Comparison of ENCODE assay signal across 1 cellular context in the genomic region with DNA sequence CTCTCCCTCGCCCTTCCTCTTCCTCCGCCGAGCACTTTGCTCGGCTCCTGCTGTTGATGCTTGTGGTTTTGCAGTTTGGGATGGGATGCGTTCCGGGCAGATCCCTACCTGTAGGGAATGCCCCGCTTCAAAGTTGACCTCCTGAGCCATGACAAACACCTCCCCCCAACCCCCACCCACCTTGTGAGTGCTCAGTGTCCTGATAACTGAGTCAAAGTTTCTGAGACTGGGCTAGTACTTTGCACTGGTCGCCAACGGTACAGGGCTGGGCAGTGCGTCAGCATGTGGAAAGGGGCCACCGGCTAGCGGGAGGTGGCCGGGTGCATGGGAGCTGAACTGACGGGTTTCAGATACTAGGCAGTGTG.
A peak's percentile ranks its signal among the peaks of the same experiment; 100 is the strongest.
TF ChIP-seq lines count a peak whose summit lies in the region.

No MANE protein-coding gene starts in this region.

TF ChIP-seq in K562, 482 proteins besides CTCF, POLR2A, EP300 and RAD21 (continued from another document and continues in another):
- TF ChIP-seq, protein P1, sequence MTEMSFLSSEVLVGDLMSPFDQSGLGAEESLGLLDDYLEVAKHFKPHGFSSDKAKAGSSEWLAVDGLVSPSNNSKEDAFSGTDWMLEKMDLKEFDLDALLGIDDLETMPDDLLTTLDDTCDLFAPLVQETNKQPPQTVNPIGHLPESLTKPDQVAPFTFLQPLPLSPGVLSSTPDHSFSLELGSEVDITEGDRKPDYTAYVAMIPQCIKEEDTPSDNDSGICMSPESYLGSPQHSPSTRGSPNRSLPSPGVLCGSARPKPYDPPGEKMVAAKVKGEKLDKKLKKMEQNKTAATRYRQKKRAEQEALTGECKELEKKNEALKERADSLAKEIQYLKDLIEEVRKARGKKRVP (CRISPR knock-in tag; IDR thresholded peaks at IDR 0.05), result 0 out of 2 replicates have a peak, but pooled peaks have one; percentile 27
- peak; percentile 59; the same call in 1 of the 2 replicates for TF ChIP-seq NCOA1 (IDR thresholded peaks at IDR 0.05; ENCODE audit: low read depth)
- TF ChIP-seq, protein P2, sequence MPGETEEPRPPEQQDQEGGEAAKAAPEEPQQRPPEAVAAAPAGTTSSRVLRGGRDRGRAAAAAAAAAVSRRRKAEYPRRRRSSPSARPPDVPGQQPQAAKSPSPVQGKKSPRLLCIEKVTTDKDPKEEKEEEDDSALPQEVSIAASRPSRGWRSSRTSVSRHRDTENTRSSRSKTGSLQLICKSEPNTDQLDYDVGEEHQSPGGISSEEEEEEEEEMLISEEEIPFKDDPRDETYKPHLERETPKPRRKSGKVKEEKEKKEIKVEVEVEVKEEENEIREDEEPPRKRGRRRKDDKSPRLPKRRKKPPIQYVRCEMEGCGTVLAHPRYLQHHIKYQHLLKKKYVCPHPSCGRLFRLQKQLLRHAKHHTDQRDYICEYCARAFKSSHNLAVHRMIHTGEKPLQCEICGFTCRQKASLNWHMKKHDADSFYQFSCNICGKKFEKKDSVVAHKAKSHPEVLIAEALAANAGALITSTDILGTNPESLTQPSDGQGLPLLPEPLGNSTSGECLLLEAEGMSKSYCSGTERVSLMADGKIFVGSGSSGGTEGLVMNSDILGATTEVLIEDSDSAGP (CRISPR knock-in tag; IDR thresholded peaks at IDR 0.05), result 0 out of 2 replicates have a peak, but pooled peaks have one; percentile 32
- TF ChIP-seq SRSF1 (IDR thresholded peaks at IDR 0.05; ENCODE audit: low read depth, low read length), result no peak
- TF ChIP-seq, protein P3, sequence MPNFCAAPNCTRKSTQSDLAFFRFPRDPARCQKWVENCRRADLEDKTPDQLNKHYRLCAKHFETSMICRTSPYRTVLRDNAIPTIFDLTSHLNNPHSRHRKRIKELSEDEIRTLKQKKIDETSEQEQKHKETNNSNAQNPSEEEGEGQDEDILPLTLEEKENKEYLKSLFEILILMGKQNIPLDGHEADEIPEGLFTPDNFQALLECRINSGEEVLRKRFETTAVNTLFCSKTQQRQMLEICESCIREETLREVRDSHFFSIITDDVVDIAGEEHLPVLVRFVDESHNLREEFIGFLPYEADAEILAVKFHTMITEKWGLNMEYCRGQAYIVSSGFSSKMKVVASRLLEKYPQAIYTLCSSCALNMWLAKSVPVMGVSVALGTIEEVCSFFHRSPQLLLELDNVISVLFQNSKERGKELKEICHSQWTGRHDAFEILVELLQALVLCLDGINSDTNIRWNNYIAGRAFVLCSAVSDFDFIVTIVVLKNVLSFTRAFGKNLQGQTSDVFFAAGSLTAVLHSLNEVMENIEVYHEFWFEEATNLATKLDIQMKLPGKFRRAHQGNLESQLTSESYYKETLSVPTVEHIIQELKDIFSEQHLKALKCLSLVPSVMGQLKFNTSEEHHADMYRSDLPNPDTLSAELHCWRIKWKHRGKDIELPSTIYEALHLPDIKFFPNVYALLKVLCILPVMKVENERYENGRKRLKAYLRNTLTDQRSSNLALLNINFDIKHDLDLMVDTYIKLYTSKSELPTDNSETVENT (CRISPR knock-in tag; IDR thresholded peaks at IDR 0.05), result no peak; the same call in 1 of the 2 replicates
- peak; percentile 36; the same call in 1 of the 2 replicates for TF ChIP-seq DPF2 (IDR thresholded peaks at IDR 0.05)
- no peak for TF ChIP-seq ZNF282 (CRISPR knock-in tag; IDR thresholded peaks at IDR 0.05)
- TF ChIP-seq ZNF24 (IDR thresholded peaks at IDR 0.05), result 0 out of 2 replicates have a peak, but pooled peaks have one; percentile 42
- no peak; the same call in 1 of the 2 replicates for TF ChIP-seq MTA1 (IDR thresholded peaks at IDR 0.05; ENCODE audit: borderline replicate concordance)
- TF ChIP-seq ZNF197 (CRISPR knock-in tag; IDR thresholded peaks at IDR 0.05; ENCODE audit: low read depth), result no peak
- no peak for TF ChIP-seq MYBL2 (IDR thresholded peaks at IDR 0.05; ENCODE audit: low read depth)
- no peak for TF ChIP-seq MYBL2 (CRISPR knock-in tag; IDR thresholded peaks at IDR 0.05; ENCODE audit: borderline replicate concordance)
- peak; percentile 53; the same call in 1 of the 2 replicates for TF ChIP-seq CREM (IDR thresholded peaks at IDR 0.05; ENCODE audit: low read depth)
- TF ChIP-seq, protein P4, sequence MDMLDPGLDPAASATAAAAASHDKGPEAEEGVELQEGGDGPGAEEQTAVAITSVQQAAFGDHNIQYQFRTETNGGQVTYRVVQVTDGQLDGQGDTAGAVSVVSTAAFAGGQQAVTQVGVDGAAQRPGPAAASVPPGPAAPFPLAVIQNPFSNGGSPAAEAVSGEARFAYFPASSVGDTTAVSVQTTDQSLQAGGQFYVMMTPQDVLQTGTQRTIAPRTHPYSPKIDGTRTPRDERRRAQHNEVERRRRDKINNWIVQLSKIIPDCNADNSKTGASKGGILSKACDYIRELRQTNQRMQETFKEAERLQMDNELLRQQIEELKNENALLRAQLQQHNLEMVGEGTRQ (CRISPR knock-in tag; IDR thresholded peaks at IDR 0.05), result no peak
- TF ChIP-seq, protein P5, sequence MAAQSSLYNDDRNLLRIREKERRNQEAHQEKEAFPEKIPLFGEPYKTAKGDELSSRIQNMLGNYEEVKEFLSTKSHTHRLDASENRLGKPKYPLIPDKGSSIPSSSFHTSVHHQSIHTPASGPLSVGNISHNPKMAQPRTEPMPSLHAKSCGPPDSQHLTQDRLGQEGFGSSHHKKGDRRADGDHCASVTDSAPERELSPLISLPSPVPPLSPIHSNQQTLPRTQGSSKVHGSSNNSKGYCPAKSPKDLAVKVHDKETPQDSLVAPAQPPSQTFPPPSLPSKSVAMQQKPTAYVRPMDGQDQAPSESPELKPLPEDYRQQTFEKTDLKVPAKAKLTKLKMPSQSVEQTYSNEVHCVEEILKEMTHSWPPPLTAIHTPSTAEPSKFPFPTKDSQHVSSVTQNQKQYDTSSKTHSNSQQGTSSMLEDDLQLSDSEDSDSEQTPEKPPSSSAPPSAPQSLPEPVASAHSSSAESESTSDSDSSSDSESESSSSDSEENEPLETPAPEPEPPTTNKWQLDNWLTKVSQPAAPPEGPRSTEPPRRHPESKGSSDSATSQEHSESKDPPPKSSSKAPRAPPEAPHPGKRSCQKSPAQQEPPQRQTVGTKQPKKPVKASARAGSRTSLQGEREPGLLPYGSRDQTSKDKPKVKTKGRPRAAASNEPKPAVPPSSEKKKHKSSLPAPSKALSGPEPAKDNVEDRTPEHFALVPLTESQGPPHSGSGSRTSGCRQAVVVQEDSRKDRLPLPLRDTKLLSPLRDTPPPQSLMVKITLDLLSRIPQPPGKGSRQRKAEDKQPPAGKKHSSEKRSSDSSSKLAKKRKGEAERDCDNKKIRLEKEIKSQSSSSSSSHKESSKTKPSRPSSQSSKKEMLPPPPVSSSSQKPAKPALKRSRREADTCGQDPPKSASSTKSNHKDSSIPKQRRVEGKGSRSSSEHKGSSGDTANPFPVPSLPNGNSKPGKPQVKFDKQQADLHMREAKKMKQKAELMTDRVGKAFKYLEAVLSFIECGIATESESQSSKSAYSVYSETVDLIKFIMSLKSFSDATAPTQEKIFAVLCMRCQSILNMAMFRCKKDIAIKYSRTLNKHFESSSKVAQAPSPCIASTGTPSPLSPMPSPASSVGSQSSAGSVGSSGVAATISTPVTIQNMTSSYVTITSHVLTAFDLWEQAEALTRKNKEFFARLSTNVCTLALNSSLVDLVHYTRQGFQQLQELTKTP (IDR thresholded peaks at IDR 0.05; ENCODE audit: low read depth in 1 of 2, partially characterized antibody in 2 of 2), result peak; percentile 30 to 75
- no peak for TF ChIP-seq SRSF9 (IDR thresholded peaks at IDR 0.05; ENCODE audit: borderline replicate concordance, low read depth, low read length)
- TF ChIP-seq ZNF644 (tag; IDR thresholded peaks at IDR 0.05; ENCODE audit: low read depth), result no peak
- no peak for TF ChIP-seq POU5F1 (IDR thresholded peaks at IDR 0.05; ENCODE audit: borderline replicate concordance, low read depth, low read length, partially characterized antibody)
- TF ChIP-seq ZNF232 (CRISPR knock-in tag; IDR thresholded peaks at IDR 0.05), result no peak
- no peak for TF ChIP-seq NFIX (CRISPR knock-in tag; IDR thresholded peaks at IDR 0.05; ENCODE audit: low read depth)
- TF ChIP-seq TSC22D4 (tag; IDR thresholded peaks at IDR 0.05), result no peak
- TF ChIP-seq, protein P6, sequence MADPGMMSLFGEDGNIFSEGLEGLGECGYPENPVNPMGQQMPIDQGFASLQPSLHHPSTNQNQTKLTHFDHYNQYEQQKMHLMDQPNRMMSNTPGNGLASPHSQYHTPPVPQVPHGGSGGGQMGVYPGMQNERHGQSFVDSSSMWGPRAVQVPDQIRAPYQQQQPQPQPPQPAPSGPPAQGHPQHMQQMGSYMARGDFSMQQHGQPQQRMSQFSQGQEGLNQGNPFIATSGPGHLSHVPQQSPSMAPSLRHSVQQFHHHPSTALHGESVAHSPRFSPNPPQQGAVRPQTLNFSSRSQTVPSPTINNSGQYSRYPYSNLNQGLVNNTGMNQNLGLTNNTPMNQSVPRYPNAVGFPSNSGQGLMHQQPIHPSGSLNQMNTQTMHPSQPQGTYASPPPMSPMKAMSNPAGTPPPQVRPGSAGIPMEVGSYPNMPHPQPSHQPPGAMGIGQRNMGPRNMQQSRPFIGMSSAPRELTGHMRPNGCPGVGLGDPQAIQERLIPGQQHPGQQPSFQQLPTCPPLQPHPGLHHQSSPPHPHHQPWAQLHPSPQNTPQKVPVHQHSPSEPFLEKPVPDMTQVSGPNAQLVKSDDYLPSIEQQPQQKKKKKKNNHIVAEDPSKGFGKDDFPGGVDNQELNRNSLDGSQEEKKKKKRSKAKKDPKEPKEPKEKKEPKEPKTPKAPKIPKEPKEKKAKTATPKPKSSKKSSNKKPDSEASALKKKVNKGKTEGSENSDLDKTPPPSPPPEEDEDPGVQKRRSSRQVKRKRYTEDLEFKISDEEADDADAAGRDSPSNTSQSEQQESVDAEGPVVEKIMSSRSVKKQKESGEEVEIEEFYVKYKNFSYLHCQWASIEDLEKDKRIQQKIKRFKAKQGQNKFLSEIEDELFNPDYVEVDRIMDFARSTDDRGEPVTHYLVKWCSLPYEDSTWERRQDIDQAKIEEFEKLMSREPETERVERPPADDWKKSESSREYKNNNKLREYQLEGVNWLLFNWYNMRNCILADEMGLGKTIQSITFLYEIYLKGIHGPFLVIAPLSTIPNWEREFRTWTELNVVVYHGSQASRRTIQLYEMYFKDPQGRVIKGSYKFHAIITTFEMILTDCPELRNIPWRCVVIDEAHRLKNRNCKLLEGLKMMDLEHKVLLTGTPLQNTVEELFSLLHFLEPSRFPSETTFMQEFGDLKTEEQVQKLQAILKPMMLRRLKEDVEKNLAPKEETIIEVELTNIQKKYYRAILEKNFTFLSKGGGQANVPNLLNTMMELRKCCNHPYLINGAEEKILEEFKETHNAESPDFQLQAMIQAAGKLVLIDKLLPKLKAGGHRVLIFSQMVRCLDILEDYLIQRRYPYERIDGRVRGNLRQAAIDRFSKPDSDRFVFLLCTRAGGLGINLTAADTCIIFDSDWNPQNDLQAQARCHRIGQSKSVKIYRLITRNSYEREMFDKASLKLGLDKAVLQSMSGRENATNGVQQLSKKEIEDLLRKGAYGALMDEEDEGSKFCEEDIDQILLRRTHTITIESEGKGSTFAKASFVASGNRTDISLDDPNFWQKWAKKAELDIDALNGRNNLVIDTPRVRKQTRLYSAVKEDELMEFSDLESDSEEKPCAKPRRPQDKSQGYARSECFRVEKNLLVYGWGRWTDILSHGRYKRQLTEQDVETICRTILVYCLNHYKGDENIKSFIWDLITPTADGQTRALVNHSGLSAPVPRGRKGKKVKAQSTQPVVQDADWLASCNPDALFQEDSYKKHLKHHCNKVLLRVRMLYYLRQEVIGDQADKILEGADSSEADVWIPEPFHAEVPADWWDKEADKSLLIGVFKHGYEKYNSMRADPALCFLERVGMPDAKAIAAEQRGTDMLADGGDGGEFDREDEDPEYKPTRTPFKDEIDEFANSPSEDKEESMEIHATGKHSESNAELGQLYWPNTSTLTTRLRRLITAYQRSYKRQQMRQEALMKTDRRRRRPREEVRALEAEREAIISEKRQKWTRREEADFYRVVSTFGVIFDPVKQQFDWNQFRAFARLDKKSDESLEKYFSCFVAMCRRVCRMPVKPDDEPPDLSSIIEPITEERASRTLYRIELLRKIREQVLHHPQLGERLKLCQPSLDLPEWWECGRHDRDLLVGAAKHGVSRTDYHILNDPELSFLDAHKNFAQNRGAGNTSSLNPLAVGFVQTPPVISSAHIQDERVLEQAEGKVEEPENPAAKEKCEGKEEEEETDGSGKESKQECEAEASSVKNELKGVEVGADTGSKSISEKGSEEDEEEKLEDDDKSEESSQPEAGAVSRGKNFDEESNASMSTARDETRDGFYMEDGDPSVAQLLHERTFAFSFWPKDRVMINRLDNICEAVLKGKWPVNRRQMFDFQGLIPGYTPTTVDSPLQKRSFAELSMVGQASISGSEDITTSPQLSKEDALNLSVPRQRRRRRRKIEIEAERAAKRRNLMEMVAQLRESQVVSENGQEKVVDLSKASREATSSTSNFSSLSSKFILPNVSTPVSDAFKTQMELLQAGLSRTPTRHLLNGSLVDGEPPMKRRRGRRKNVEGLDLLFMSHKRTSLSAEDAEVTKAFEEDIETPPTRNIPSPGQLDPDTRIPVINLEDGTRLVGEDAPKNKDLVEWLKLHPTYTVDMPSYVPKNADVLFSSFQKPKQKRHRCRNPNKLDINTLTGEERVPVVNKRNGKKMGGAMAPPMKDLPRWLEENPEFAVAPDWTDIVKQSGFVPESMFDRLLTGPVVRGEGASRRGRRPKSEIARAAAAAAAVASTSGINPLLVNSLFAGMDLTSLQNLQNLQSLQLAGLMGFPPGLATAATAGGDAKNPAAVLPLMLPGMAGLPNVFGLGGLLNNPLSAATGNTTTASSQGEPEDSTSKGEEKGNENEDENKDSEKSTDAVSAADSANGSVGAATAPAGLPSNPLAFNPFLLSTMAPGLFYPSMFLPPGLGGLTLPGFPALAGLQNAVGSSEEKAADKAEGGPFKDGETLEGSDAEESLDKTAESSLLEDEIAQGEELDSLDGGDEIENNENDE (IDR thresholded peaks at IDR 0.05; ENCODE audit: low read depth, low read length), result no peak
- no peak for TF ChIP-seq SUPT5H (IDR thresholded peaks at IDR 0.05)
- TF ChIP-seq BDP1 (IDR thresholded peaks at IDR 0.05; ENCODE audit: insufficient read depth, insufficient read length), result no peak
- TF ChIP-seq, protein P7, sequence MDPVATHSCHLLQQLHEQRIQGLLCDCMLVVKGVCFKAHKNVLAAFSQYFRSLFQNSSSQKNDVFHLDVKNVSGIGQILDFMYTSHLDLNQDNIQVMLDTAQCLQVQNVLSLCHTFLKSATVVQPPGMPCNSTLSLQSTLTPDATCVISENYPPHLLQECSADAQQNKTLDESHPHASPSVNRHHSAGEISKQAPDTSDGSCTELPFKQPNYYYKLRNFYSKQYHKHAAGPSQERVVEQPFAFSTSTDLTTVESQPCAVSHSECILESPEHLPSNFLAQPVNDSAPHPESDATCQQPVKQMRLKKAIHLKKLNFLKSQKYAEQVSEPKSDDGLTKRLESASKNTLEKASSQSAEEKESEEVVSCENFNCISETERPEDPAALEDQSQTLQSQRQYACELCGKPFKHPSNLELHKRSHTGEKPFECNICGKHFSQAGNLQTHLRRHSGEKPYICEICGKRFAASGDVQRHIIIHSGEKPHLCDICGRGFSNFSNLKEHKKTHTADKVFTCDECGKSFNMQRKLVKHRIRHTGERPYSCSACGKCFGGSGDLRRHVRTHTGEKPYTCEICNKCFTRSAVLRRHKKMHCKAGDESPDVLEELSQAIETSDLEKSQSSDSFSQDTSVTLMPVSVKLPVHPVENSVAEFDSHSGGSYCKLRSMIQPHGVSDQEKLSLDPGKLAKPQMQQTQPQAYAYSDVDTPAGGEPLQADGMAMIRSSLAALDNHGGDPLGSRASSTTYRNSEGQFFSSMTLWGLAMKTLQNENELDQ (CRISPR knock-in tag; IDR thresholded peaks at IDR 0.05; ENCODE audit: borderline replicate concordance), result no peak
- TF ChIP-seq LEF1 (IDR thresholded peaks at IDR 0.05), result 0 out of 2 replicates have a peak, but pooled peaks have one; percentile 31
- no peak for TF ChIP-seq SAFB2 (IDR thresholded peaks at IDR 0.05; ENCODE audit: borderline replicate concordance, low read depth, low read length, severe bottlenecking)
- TF ChIP-seq ZBTB8A (IDR thresholded peaks at IDR 0.05; ENCODE audit: partially characterized antibody), result no peak
- TF ChIP-seq SMAD1 (IDR thresholded peaks at IDR 0.05; ENCODE audit: low read depth, low read length, partially characterized antibody), result no peak
